ENCODE assay signal across 16 cellular contexts in genomic region chr16:66286527-66286926, GRCh38.
"Had no signal": no experiment of that assay in that cellular context is flagged by ENCODE, and none has a peak within 500 bp of the region (broad histone marks: within the 10 kb centered on the region; RNA-seq: fewer than 3 reads in every experiment).

No MANE protein-coding gene starts in this region.

- DNase-seq: activated CD4-positive, alpha-beta T cell treated with anti-CD3 and anti-CD28 coated beads for 48 hours; activated CD8-positive, alpha-beta T cell treated with anti-CD3 and anti-CD28 coated beads, Interleukin-2, amount 10 ng/mL, durations not matched to agents 7 days and 5 days; activated naive CD8-positive, alpha-beta T cell treated with anti-CD3 and anti-CD28 coated beads for 36 hours; amniotic stem cell; dermis blood vessel endothelial cell; effector memory CD8-positive, alpha-beta T cell; foreskin fibroblast; hippocampal formation; left colon; lower lobe of right lung; occipital lobe; testis had no signal

- FAIRE-seq: islet of Langerhans, TTC549 had no signal

- H3K4me3 ChIP-seq: lower lobe of right lung, SJSA1, skin epidermis, testis had no signal

- H3K27me3 ChIP-seq: testis had no signal

- H3K36me3 ChIP-seq: lower lobe of right lung, SJSA1 had no signal

- H3K27ac ChIP-seq: lower lobe of right lung, SJSA1, skin epidermis, testis had no signal

- H3K9me3 ChIP-seq: lower lobe of right lung, SJSA1, testis had no signal

- H3K4me1 ChIP-seq: lower lobe of right lung, SJSA1, testis had no signal
